16 cellular contexts compared by ENCODE assay signal in genomic region chr21:38504056-38504455, GRCh38. TPM values are rescaled to one million over a fixed set of nuclear protein-coding genes. Genes with fewer than 3 reads are reported as not detected.
DNase-seq lines count a peak whose midpoint lies in the region; ATAC-seq and TF ChIP-seq lines count a peak whose summit lies in the region.
"Had no signal": no experiment of that assay in that cellular context is flagged by ENCODE, and none has a peak within 500 bp of the region (broad histone marks: within the 10 kb centered on the region; RNA-seq: fewer than 3 reads in every experiment).

No MANE protein-coding gene starts in this region.

- no peak for ATAC-seq in left ventricle myocardium superior
- ATAC-seq: activated naive CD8-positive, alpha-beta T cell treated with anti-CD3 and anti-CD28 coated beads, Interleukin-2, amount 50 U/mL, for 24 hours; naive thymus-derived CD8-positive, alpha-beta T cell had no signal

- no peak overlapping the region for H3K4me3 Mint-ChIP-seq in osteocyte (ENCODE audit: unreplicated experiment)
- H3K4me3 Mint-ChIP-seq: activated naive CD8-positive, alpha-beta T cell treated with anti-CD3 and anti-CD28 coated beads, Interleukin-2, amount 50 U/mL, for 24 hours; CD4-positive, alpha-beta T cell; memory B cell; naive thymus-derived CD8-positive, alpha-beta T cell had no signal

- TF ChIP-seq CTCF in left ventricle myocardium inferior (IDR thresholded peaks at IDR 0.05; ENCODE audit: borderline replicate concordance) (no peak), esophagus muscularis mucosa (IDR thresholded peaks at IDR 0.05) (no peak), osteocyte (IDR thresholded peaks at IDR 0.05) (no peak), vagina (IDR thresholded peaks at IDR 0.05) (no peak)

- peak overlapping the region; percentile 62 for H3K27ac ChIP-seq in left ventricle myocardium inferior (replicated peaks)
- peak overlapping the region; percentile 42 to 52 (median 46) for H3K27ac ChIP-seq in esophagus muscularis mucosa (replicated peaks in 1 of 4)
- H3K27ac ChIP-seq in vagina = peak overlapping the region; percentile 48

- H3K27me3 ChIP-seq in left ventricle myocardium inferior (ENCODE audit: low read depth) (no peaks in the 10 kb centered on the region), esophagus muscularis mucosa (peaks cover 0 to 28% (median 0%) of the 10 kb centered on the region in 4 donors), vagina (no peaks in the 10 kb centered on the region)

- H3K27ac Mint-ChIP-seq in osteocyte (ENCODE audit: unreplicated experiment) = peak overlapping the region; percentile 31
- H3K27ac Mint-ChIP-seq: activated naive CD8-positive, alpha-beta T cell treated with anti-CD3 and anti-CD28 coated beads, Interleukin-2, amount 50 U/mL, for 24 hours; activated T-helper 2 cell treated with anti-CD3 and anti-CD28 coated beads, Interferon-gamma antibody, Interleukin-2, Interleukin-4, amounts not matched to agents 10 μg/mL and 5 μg/mL and 100 μg/mL, durations not matched to agents 14 hours and 24 hours and 36 hours; CD4-positive, alpha-beta T cell; memory B cell; naive thymus-derived CD8-positive, alpha-beta T cell had no signal

- peak overlapping the region; percentile 34 for H3K4me3 ChIP-seq in left ventricle myocardium inferior
- H3K4me3 ChIP-seq in esophagus muscularis mucosa = peak overlapping the region; percentile 0 to 45 (median 30)
- H3K4me3 ChIP-seq in vagina = peak overlapping the region; percentile 16 to 23

- H3K4me1 ChIP-seq in left ventricle myocardium inferior (peaks cover 43% of the 10 kb centered on the region), esophagus muscularis mucosa (peaks cover 0 to 3% (median 0%) of the 10 kb centered on the region in 4 donors), vagina (peaks cover 10% of the 10 kb centered on the region)

- H3K27me3 Mint-ChIP-seq in osteocyte (ENCODE audit: unreplicated experiment) = no peaks in the 10 kb centered on the region

- H3K36me3 ChIP-seq in left ventricle myocardium inferior (no peaks in the 10 kb centered on the region), esophagus muscularis mucosa (no peaks in the 10 kb centered on the region), vagina (no peaks in the 10 kb centered on the region)

- H3K9me3 ChIP-seq in left ventricle myocardium inferior (replicated peaks) (no peaks in the 10 kb centered on the region), esophagus muscularis mucosa (no peaks in the 10 kb centered on the region), vagina (no peaks in the 10 kb centered on the region)

- TF ChIP-seq POLR2A in esophagus muscularis mucosa (IDR thresholded peaks at IDR 0.05; ENCODE audit: low read depth) (no peak), vagina (IDR thresholded peaks at IDR 0.05) (no peak)

- H3K36me3 Mint-ChIP-seq in osteocyte (ENCODE audit: unreplicated experiment) = no peaks in the 10 kb centered on the region
- H3K36me3 Mint-ChIP-seq: memory B cell; naive thymus-derived CD8-positive, alpha-beta T cell had no signal

- peaks cover 53% of the 10 kb centered on the region for H3K4me1 Mint-ChIP-seq in osteocyte (ENCODE audit: unreplicated experiment)
- H3K4me1 Mint-ChIP-seq: memory B cell had no signal

- DNase-seq in left ventricle myocardium inferior = no peak
- no peak for DNase-seq in left ventricle myocardium superior
- no peak for DNase-seq in esophagus muscularis mucosa (ENCODE audit: extremely low spot score)
- DNase-seq in osteocyte (ENCODE audit: extremely low spot score, unreplicated experiment) = no peak
- DNase-seq in vagina (ENCODE audit: extremely low spot score in 2 of 2) = no peak
- no peak for DNase-seq in activated CD4-positive, alpha-beta T cell treated with anti-CD3 and anti-CD28 coated beads for 1 hour
- DNase-seq in iPS-NIHi7 (ENCODE audit: extremely low spot score) = no peak
- no peak for DNase-seq in cortex of kidney (lab: John Stamatoyannopoulos, UW)
- DNase-seq: activated naive CD8-positive, alpha-beta T cell treated with anti-CD3 and anti-CD28 coated beads, Interleukin-2, amount 50 U/mL, for 24 hours; CD4-positive, alpha-beta T cell; DMS53; naive thymus-derived CD8-positive, alpha-beta T cell; stimulated activated CD4-positive, alpha-beta T cell treated with anti-CD3 and anti-CD28 coated beads, Interleukin-12 subunit alpha, Interleukin-12 subunit beta, amount 100 ng/mL, for 4 hours had no signal

- TF ChIP-seq EP300 in esophagus muscularis mucosa (IDR thresholded peaks at IDR 0.05) = no peak

- intact Hi-C loops in left ventricle myocardium inferior (cut with micrococcal nuclease) = loop anchor here (10.0 kb wide), 2 partner anchors 211 to 641 kb away; no protein-coding TSS in a partner anchor
- intact Hi-C loops in left ventricle myocardium superior (cut with micrococcal nuclease) = no loop called here
- intact Hi-C loops in esophagus muscularis mucosa (cut with DNase I) = no loop called here
- intact Hi-C loops in vagina (cut with DNase I) = no loop called here

- 62% methylated on average over 2 of the region's 2 CpGs for WGBS in esophagus muscularis mucosa

- no peaks in the 10 kb centered on the region for H3K9me3 Mint-ChIP-seq in osteocyte (ENCODE audit: unreplicated experiment)
- H3K9me3 Mint-ChIP-seq: activated naive CD8-positive, alpha-beta T cell treated with anti-CD3 and anti-CD28 coated beads, Interleukin-2, amount 50 U/mL, for 24 hours; activated T-helper 2 cell treated with anti-CD3 and anti-CD28 coated beads, Interferon-gamma antibody, Interleukin-2, Interleukin-4, amounts not matched to agents 10 μg/mL and 5 μg/mL and 100 μg/mL, durations not matched to agents 14 hours and 24 hours and 36 hours; CD4-positive, alpha-beta T cell; memory B cell; naive thymus-derived CD8-positive, alpha-beta T cell had no signal

RNA-seq across cellular contexts. Expression of gene ERG, which starts 5.8 kb away (rescaled TPM):
- total RNA-seq in left ventricle myocardium inferior = 17.3 TPM
- 19.3 TPM for total RNA-seq in left ventricle myocardium superior
- total RNA-seq in esophagus muscularis mucosa = 10 to 100 TPM in 2 of 4 donors, 1 to 10 TPM in 2; 3.7 to 13.3 (median 10.6) TPM
- total RNA-seq in osteocyte = 11.0 and 11.5 TPM in 2 replicates
- 20.9 TPM for total RNA-seq in vagina
- total RNA-seq: A673; CD4-positive, alpha-beta T cell; naive thymus-derived CD8-positive, alpha-beta T cell had no signal
